11 cellular contexts compared by ENCODE assay signal in the genomic region with DNA sequence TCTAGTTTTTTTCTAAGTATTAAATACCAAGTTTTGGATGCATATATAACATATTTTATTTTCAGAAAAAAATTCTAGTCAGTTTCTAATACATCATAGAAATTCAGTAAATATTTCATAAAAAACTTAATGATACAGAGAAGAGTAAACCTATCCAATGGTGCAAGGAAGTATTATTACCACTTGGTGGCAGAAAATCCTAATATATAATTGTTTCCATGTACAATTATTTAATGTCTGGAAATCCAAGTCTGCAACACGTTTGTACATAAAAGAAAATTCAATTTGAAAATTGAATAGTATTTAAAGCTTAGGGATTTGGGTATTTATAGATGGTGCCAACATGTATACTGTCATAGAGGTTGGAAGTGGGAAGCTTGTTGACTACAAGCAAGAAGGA.
DNase-seq lines count a peak whose midpoint lies in the region; ATAC-seq and TF ChIP-seq lines count a peak whose summit lies in the region.
"Had no signal": no experiment of that assay in that cellular context is flagged by ENCODE, and none has a peak within 500 bp of the region (broad histone marks: within the 10 kb centered on the region; RNA-seq: fewer than 3 reads in every experiment).

No MANE protein-coding gene starts in this region.

- peaks cover 2% of the 10 kb centered on the region for H3K9me3 Mint-ChIP-seq in neural progenitor cell

- no peaks in the 10 kb centered on the region for H3K4me1 Mint-ChIP-seq in neural progenitor cell
- H3K4me1 Mint-ChIP-seq: stimulated activated memory B cell treated with anti-CD40 and anti-IgM and Interleukin-4, amounts not matched to agents 10 μg/mL and 1 μg/mL and 100 μg/mL, for 72 hours had no signal

- H3K36me3 ChIP-seq in neural progenitor cell, result no peaks in the 10 kb centered on the region

- no peaks in the 10 kb centered on the region for H4K20me1 ChIP-seq in neural progenitor cell (ENCODE audit: low read depth)

- TF ChIP-seq CTCF in dorsolateral prefrontal cortex (IDR thresholded peaks at IDR 0.05 in 54 of 56, conservative IDR thresholded peaks at IDR 0.05 in 2 of 56; ENCODE audit: low read depth in 1 of 56, partially characterized antibody in 56 of 56) (peak in 53 of 56 donors; percentile 16 to 74 (median 49)), neural progenitor cell (IDR thresholded peaks at IDR 0.05) (peak; percentile 52)

- no peak overlapping the region for H3K4me2 ChIP-seq in neural progenitor cell

- no peak overlapping the region for H3K4me3 Mint-ChIP-seq in neural progenitor cell
- H3K4me3 Mint-ChIP-seq: stimulated activated memory B cell treated with anti-CD40 and anti-IgM and Interleukin-4, amounts not matched to agents 10 μg/mL and 1 μg/mL and 100 μg/mL, for 72 hours had no signal

- H3K36me3 Mint-ChIP-seq in neural progenitor cell, result no peaks in the 10 kb centered on the region
- H3K36me3 Mint-ChIP-seq: stimulated activated memory B cell treated with anti-CD40 and anti-IgM and Interleukin-4, amounts not matched to agents 10 μg/mL and 1 μg/mL and 100 μg/mL, for 72 hours had no signal

- no peak overlapping the region for H2AFZ ChIP-seq in neural progenitor cell (replicated peaks)

- H3K9me3 ChIP-seq in neural progenitor cell (ENCODE audit: low read depth), result no peaks in the 10 kb centered on the region

- DNase-seq in EL (peak; percentile 15), NCI-H526 treated with DMSO at 0.1 percent for 48 hours (lab: John Stamatoyannopoulos, UW) (peak; percentile 41), dorsolateral prefrontal cortex (no peak), neural progenitor cell (ENCODE audit: low spot score) (no peak), NCI-H1092 (lab: John Stamatoyannopoulos, UW) (no peak)
- no peak for DNase-seq in activated naive CD4-positive, alpha-beta T cell treated with Interleukin-2 at 50 U/mL for 16 hours
- DNase-seq: activated CD4-positive, alpha-beta T cell treated with anti-CD3 and anti-CD28 coated beads, Interleukin-2, amount 50 U/mL, for 48 hours; effector CD8-positive, alpha-beta T cell had no signal

- H3K4me1 ChIP-seq in neural progenitor cell, result peaks cover 6% of the 10 kb centered on the region

- H3K27ac Mint-ChIP-seq in neural progenitor cell, result no peak overlapping the region
- H3K27ac Mint-ChIP-seq: stimulated activated memory B cell treated with anti-CD40 and anti-IgM and Interleukin-4, amounts not matched to agents 10 μg/mL and 1 μg/mL and 100 μg/mL, for 72 hours had no signal

- no peak overlapping the region for H3K27ac ChIP-seq in dorsolateral prefrontal cortex
- H3K27ac ChIP-seq in neural progenitor cell, result no peak overlapping the region

- H3F3A ChIP-seq in neural progenitor cell (ENCODE audit: low read depth), result no peaks in the 10 kb centered on the region

- H3K79me2 ChIP-seq in neural progenitor cell (ENCODE audit: low read depth), result no peaks in the 10 kb centered on the region

- H3K27me3 ChIP-seq in dorsolateral prefrontal cortex (peaks cover 0 to 7% (median 0%) of the 10 kb centered on the region in 45 donors), neural progenitor cell (no peaks in the 10 kb centered on the region)

- H3K4me3 ChIP-seq in dorsolateral prefrontal cortex (no peak overlapping the region), neural progenitor cell (no peak overlapping the region)

- no peak overlapping the region for H3K9ac ChIP-seq in neural progenitor cell

- intact Hi-C loops in dorsolateral prefrontal cortex (cut with DNase I), result loop anchor here in 1 of 2 donors (10.0 kb wide), 1 partner anchor 388 kb away; no protein-coding TSS in a partner anchor

- peaks cover 5% of the 10 kb centered on the region for H3K27me3 Mint-ChIP-seq in neural progenitor cell (ENCODE audit: insufficient read depth, low read depth)
- H3K27me3 Mint-ChIP-seq: stimulated activated memory B cell treated with anti-CD40 and anti-IgM and Interleukin-4, amounts not matched to agents 10 μg/mL and 1 μg/mL and 100 μg/mL, for 72 hours had no signal

- ATAC-seq in HG03095 (IDR thresholded peaks at IDR 0.05; ENCODE audit: unreplicated experiment) (no peak), HG03108 (IDR thresholded peaks at IDR 0.05; ENCODE audit: unreplicated experiment) (no peak)
- ATAC-seq: stimulated activated memory B cell treated with anti-CD40 and anti-IgM and Interleukin-4, amounts not matched to agents 10 μg/mL and 1 μg/mL and 100 μg/mL, for 72 hours had no signal

Comparison
In these comparisons a context has a peak if more than half of its experiments do, and no peak if none do; other contexts are left out.
1. DNase-seq: peak in EL (single experiment) and NCI-H526 treated with DMSO at 0.1 percent for 48 hours (single experiment); none in dorsolateral prefrontal cortex (0 of 10), neural progenitor cell (single experiment), NCI-H1092 (single experiment) and activated naive CD4-positive, alpha-beta T cell treated with Interleukin-2 at 50 U/mL for 16 hours (single experiment).